1 cellular context compared by ENCODE assay signal in the genomic region with DNA sequence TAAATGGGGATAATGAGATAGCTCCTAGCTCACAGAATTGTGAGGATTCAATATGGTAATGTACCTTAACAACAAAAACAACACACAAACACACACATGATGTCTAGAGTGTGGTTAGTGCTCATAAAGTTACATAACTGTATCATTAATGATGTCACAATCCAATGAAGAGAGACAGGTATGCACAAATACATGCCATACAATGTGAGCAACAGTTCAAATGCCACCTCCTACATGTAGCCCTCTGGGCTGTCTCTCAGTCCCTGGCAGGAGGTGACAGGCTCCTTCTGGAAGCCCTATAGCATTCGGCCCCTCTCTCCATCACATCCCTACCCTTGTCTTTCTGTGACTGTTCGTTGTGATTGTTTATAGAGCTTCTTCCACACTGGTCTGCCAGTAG.
TF ChIP-seq lines count a peak whose summit lies in the region.

No MANE protein-coding gene starts in this region.

TF ChIP-seq in K562, 482 proteins besides CTCF, POLR2A, EP300 and RAD21:
- TF ChIP-seq FOSL1 (tag; conservative IDR thresholded peaks at IDR 0.05) (no peak), ZFP36 (IDR thresholded peaks at IDR 0.05; ENCODE audit: low read depth, low read length, partially characterized antibody) (peak; percentile 75)
